ENCODE assay signal across 2 cellular contexts in genomic region chr11:134267466-134267865, GRCh38.
TF ChIP-seq lines count a peak whose summit lies in the region.

No MANE protein-coding gene starts in this region.

TF ChIP-seq in WTC11, 78 proteins besides CTCF, POLR2A, EP300 and RAD21:
- no peak for TF ChIP-seq HMGXB4 (CRISPR knock-in tag; IDR thresholded peaks at IDR 0.05)
- TF ChIP-seq NR2C2 (CRISPR knock-in tag; IDR thresholded peaks at IDR 0.05), result no peak
- TF ChIP-seq NFYB (CRISPR knock-in tag; conservative IDR thresholded peaks at IDR 0.05; ENCODE audit: low read depth), result no peak
- TF ChIP-seq, protein P1, sequence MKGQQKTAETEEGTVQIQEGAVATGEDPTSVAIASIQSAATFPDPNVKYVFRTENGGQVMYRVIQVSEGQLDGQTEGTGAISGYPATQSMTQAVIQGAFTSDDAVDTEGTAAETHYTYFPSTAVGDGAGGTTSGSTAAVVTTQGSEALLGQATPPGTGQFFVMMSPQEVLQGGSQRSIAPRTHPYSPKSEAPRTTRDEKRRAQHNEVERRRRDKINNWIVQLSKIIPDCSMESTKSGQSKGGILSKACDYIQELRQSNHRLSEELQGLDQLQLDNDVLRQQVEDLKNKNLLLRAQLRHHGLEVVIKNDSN (CRISPR knock-in tag; IDR thresholded peaks at IDR 0.05), result 0 out of 2 replicates have a peak, but pooled peaks have one; percentile 26
- no peak for TF ChIP-seq MXD4 (CRISPR knock-in tag; IDR thresholded peaks at IDR 0.05; ENCODE audit: borderline replicate concordance)
- TF ChIP-seq, protein P2, sequence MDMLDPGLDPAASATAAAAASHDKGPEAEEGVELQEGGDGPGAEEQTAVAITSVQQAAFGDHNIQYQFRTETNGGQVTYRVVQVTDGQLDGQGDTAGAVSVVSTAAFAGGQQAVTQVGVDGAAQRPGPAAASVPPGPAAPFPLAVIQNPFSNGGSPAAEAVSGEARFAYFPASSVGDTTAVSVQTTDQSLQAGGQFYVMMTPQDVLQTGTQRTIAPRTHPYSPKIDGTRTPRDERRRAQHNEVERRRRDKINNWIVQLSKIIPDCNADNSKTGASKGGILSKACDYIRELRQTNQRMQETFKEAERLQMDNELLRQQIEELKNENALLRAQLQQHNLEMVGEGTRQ (CRISPR knock-in tag; IDR thresholded peaks at IDR 0.05), result 0 out of 2 replicates have a peak, but pooled peaks have one; percentile 48
- peak; percentile 43; the same call in 1 of the 2 replicates for TF ChIP-seq MAX (CRISPR knock-in tag; IDR thresholded peaks at IDR 0.05)

TF ChIP-seq in SK-N-SH treated with all-trans-retinoic acid at 6 μM for 48 hours, 23 proteins besides CTCF, POLR2A, EP300 and RAD21 (continued from another document):
- TF ChIP-seq, protein P3, sequence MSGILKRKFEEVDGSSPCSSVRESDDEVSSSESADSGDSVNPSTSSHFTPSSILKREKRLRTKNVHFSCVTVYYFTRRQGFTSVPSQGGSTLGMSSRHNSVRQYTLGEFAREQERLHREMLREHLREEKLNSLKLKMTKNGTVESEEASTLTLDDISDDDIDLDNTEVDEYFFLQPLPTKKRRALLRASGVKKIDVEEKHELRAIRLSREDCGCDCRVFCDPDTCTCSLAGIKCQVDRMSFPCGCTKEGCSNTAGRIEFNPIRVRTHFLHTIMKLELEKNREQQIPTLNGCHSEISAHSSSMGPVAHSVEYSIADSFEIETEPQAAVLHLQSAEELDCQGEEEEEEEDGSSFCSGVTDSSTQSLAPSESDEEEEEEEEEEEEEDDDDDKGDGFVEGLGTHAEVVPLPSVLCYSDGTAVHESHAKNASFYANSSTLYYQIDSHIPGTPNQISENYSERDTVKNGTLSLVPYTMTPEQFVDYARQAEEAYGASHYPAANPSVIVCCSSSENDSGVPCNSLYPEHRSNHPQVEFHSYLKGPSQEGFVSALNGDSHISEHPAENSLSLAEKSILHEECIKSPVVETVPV (CRISPR knock-in tag; IDR thresholded peaks at IDR 0.05), result no peak
- TF ChIP-seq BACH2 (CRISPR knock-in tag; IDR thresholded peaks at IDR 0.05; ENCODE audit: borderline replicate concordance), result no peak
- TF ChIP-seq ARNTL (CRISPR knock-in tag; IDR thresholded peaks at IDR 0.05; ENCODE audit: borderline replicate concordance, low read depth), result no peak
- TF ChIP-seq PPARA (CRISPR knock-in tag; IDR thresholded peaks at IDR 0.05; ENCODE audit: borderline replicate concordance), result no peak
- no peak for TF ChIP-seq ESRRG (CRISPR knock-in tag; IDR thresholded peaks at IDR 0.05)
- no peak for TF ChIP-seq SNAI2 (CRISPR knock-in tag; IDR thresholded peaks at IDR 0.05)
- TF ChIP-seq, protein P4, sequence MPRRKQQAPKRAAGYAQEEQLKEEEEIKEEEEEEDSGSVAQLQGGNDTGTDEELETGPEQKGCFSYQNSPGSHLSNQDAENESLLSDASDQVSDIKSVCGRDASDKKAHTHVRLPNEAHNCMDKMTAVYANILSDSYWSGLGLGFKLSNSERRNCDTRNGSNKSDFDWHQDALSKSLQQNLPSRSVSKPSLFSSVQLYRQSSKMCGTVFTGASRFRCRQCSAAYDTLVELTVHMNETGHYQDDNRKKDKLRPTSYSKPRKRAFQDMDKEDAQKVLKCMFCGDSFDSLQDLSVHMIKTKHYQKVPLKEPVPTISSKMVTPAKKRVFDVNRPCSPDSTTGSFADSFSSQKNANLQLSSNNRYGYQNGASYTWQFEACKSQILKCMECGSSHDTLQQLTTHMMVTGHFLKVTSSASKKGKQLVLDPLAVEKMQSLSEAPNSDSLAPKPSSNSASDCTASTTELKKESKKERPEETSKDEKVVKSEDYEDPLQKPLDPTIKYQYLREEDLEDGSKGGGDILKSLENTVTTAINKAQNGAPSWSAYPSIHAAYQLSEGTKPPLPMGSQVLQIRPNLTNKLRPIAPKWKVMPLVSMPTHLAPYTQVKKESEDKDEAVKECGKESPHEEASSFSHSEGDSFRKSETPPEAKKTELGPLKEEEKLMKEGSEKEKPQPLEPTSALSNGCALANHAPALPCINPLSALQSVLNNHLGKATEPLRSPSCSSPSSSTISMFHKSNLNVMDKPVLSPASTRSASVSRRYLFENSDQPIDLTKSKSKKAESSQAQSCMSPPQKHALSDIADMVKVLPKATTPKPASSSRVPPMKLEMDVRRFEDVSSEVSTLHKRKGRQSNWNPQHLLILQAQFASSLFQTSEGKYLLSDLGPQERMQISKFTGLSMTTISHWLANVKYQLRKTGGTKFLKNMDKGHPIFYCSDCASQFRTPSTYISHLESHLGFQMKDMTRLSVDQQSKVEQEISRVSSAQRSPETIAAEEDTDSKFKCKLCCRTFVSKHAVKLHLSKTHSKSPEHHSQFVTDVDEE (CRISPR knock-in tag; IDR thresholded peaks at IDR 0.05), result no peak
- no peak for TF ChIP-seq OSR1 (CRISPR knock-in tag; IDR thresholded peaks at IDR 0.05)
- no peak for TF ChIP-seq GLIS3 (CRISPR knock-in tag; IDR thresholded peaks at IDR 0.05)
- TF ChIP-seq ZNF565 (CRISPR knock-in tag; conservative IDR thresholded peaks at IDR 0.05; ENCODE audit: low read depth), result no peak
- TF ChIP-seq POU6F1 (CRISPR knock-in tag; IDR thresholded peaks at IDR 0.05; ENCODE audit: borderline replicate concordance, low read depth), result no peak
- no peak for TF ChIP-seq ZNF70 (CRISPR knock-in tag; IDR thresholded peaks at IDR 0.05)
- TF ChIP-seq ZFP30 (CRISPR knock-in tag; IDR thresholded peaks at IDR 0.05), result no peak
- TF ChIP-seq ZNF8 (CRISPR knock-in tag; IDR thresholded peaks at IDR 0.05), result no peak
- no peak for TF ChIP-seq ISL1 (CRISPR knock-in tag; IDR thresholded peaks at IDR 0.05)
- no peak for TF ChIP-seq ZC3H10 (CRISPR knock-in tag; IDR thresholded peaks at IDR 0.05)
